ENCODE assay signal across 18 cellular contexts in genomic region chr5:144141581-144141980, GRCh38. TPM values are rescaled to one million over a fixed set of nuclear protein-coding genes. Genes with fewer than 3 reads are reported as not detected.
DNase-seq lines count a peak whose midpoint lies in the region; ATAC-seq, FAIRE-seq and TF ChIP-seq lines count a peak whose summit lies in the region.
"Had no signal": no experiment of that assay in that cellular context is flagged by ENCODE, and none has a peak within 500 bp of the region (broad histone marks: within the 10 kb centered on the region; RNA-seq: fewer than 3 reads in every experiment).

No MANE protein-coding gene starts in this region.

- H3K27me3 ChIP-seq in Loucy (ENCODE audit: insufficient read depth, low read length, poor library complexity, severe bottlenecking) (no peaks in the 10 kb centered on the region), bronchial epithelial cell (ENCODE audit: control insufficient read depth, insufficient read depth, low read length) (no peaks in the 10 kb centered on the region)

- H3K4me3 ChIP-seq in Loucy (ENCODE audit: low read length, poor library complexity, severe bottlenecking) (no peak overlapping the region), bronchial epithelial cell (ENCODE audit: low read depth, low read length) (no peak overlapping the region)
- H3K4me3 ChIP-seq: thoracic aorta had no signal

- no peak for FAIRE-seq in bronchial epithelial cell (lab: Jason Lieb, UNC)
- FAIRE-seq: kidney had no signal

- ATAC-seq in stimulated activated effector memory CD8-positive, alpha-beta T cell treated with anti-CD3 and anti-CD28 coated beads, Interleukin-12 subunit alpha, Interleukin-12 subunit beta, amount 100 ng/mL, for 72 hours: no peak

- H3K4me1 ChIP-seq in Loucy (ENCODE audit: insufficient read depth, low read length, poor library complexity, severe bottlenecking): no peaks in the 10 kb centered on the region

- H3K36me3 Mint-ChIP-seq in stimulated activated effector memory CD8-positive, alpha-beta T cell treated with anti-CD3 and anti-CD28 coated beads, Interleukin-12 subunit alpha, Interleukin-12 subunit beta, amount 100 ng/mL, for 72 hours: no peaks in the 10 kb centered on the region
- H3K36me3 Mint-ChIP-seq: activated naive CD4-positive, alpha-beta T cell treated with anti-CD3 and anti-CD28 coated beads, Interleukin-2, amount 10 ng/mL, durations not matched to agents 7 days and 5 days; memory B cell; T-cell had no signal

- no peaks in the 10 kb centered on the region for H3K9me2 ChIP-seq in Loucy (replicated peaks; ENCODE audit: low read depth, low read length)

- H3K9me3 ChIP-seq in Loucy (ENCODE audit: insufficient read depth, low read depth, low read length): no peaks in the 10 kb centered on the region
- H3K9me3 ChIP-seq: thoracic aorta had no signal

- H3K36me3 ChIP-seq in Loucy (ENCODE audit: insufficient read depth, low read length) (no peaks in the 10 kb centered on the region), bronchial epithelial cell (ENCODE audit: control insufficient read depth, insufficient read depth, low read length) (no peaks in the 10 kb centered on the region)
- H3K36me3 ChIP-seq: thoracic aorta, WERI-Rb-1 had no signal

- no peaks in the 10 kb centered on the region for H3K79me2 ChIP-seq in Loucy (ENCODE audit: insufficient read depth, low read length)

- peak overlapping the region; percentile 35 for H3K27ac Mint-ChIP-seq in stimulated activated effector memory CD8-positive, alpha-beta T cell treated with anti-CD3 and anti-CD28 coated beads, Interleukin-12 subunit alpha, Interleukin-12 subunit beta, amount 100 ng/mL, for 72 hours
- H3K27ac Mint-ChIP-seq: activated naive CD4-positive, alpha-beta T cell treated with anti-CD3 and anti-CD28 coated beads, Interleukin-2, amount 10 ng/mL, durations not matched to agents 7 days and 5 days; memory B cell; T-cell had no signal

- peak; percentile 9 for DNase-seq in NCI-H2107 treated with DMSO at 0.1 percent for 48 hours (lab: John Stamatoyannopoulos, UW; ENCODE audit: unreplicated experiment)
- DNase-seq in NCI-H2107 (lab: John Stamatoyannopoulos, UW): no peak
- peak; percentile 26 for DNase-seq in bronchial epithelial cell (ENCODE audit: low read depth)
- DNase-seq in stimulated activated effector memory CD8-positive, alpha-beta T cell treated with anti-CD3 and anti-CD28 coated beads, Interleukin-12 subunit alpha, Interleukin-12 subunit beta, amount 100 ng/mL, for 72 hours (ENCODE audit: low spot score in 2 of 2): no peak
- no peak for DNase-seq in NCI-H187 (lab: John Stamatoyannopoulos, UW)
- DNase-seq in occipital lobe (lab: John Stamatoyannopoulos, UW): no peak
- no peak for DNase-seq in COLO829 (ENCODE audit: low spot score)
- DNase-seq: 8988T; activated CD4-positive, alpha-beta T cell treated with anti-CD3 and anti-CD28 coated beads, Interleukin-2, amount 50 U/mL, for 48 hours; activated naive CD4-positive, alpha-beta T cell treated with anti-CD3 and anti-CD28 coated beads, Interleukin-2, amount 10 ng/mL, durations not matched to agents 7 days and 5 days; kidney; T-cell; WERI-Rb-1 had no signal

- no peak overlapping the region for H3K9ac ChIP-seq in Loucy (ENCODE audit: low read depth, low read length, poor library complexity, severe bottlenecking)

- H4K20me1 ChIP-seq in Loucy (ENCODE audit: insufficient read depth, low read length, poor library complexity, severe bottlenecking): no peaks in the 10 kb centered on the region

- H3K4me1 Mint-ChIP-seq in stimulated activated effector memory CD8-positive, alpha-beta T cell treated with anti-CD3 and anti-CD28 coated beads, Interleukin-12 subunit alpha, Interleukin-12 subunit beta, amount 100 ng/mL, for 72 hours: peaks cover 8% of the 10 kb centered on the region
- H3K4me1 Mint-ChIP-seq: activated naive CD4-positive, alpha-beta T cell treated with anti-CD3 and anti-CD28 coated beads, Interleukin-2, amount 10 ng/mL, durations not matched to agents 7 days and 5 days had no signal

- H3F3A ChIP-seq in Loucy (ENCODE audit: low read depth): no peaks in the 10 kb centered on the region

- H3K4me3 Mint-ChIP-seq in stimulated activated effector memory CD8-positive, alpha-beta T cell treated with anti-CD3 and anti-CD28 coated beads, Interleukin-12 subunit alpha, Interleukin-12 subunit beta, amount 100 ng/mL, for 72 hours: no peak overlapping the region
- H3K4me3 Mint-ChIP-seq: activated naive CD4-positive, alpha-beta T cell treated with anti-CD3 and anti-CD28 coated beads, Interleukin-2, amount 10 ng/mL, durations not matched to agents 7 days and 5 days; nephron; T-cell had no signal

- H3K9me3 Mint-ChIP-seq in stimulated activated effector memory CD8-positive, alpha-beta T cell treated with anti-CD3 and anti-CD28 coated beads, Interleukin-12 subunit alpha, Interleukin-12 subunit beta, amount 100 ng/mL, for 72 hours: no peaks in the 10 kb centered on the region
- H3K9me3 Mint-ChIP-seq: activated naive CD4-positive, alpha-beta T cell treated with anti-CD3 and anti-CD28 coated beads, Interleukin-2, amount 10 ng/mL, durations not matched to agents 7 days and 5 days; memory B cell; nephron; T-cell had no signal

- H2AFZ ChIP-seq in Loucy (ENCODE audit: low read length): peak overlapping the region; percentile 81

- TF ChIP-seq CTCF in Loucy (conservative IDR thresholded peaks at IDR 0.05; ENCODE audit: low read length) (no peak), bronchial epithelial cell (IDR thresholded peaks at IDR 0.05; ENCODE audit: insufficient read depth, low read length, severe bottlenecking) (no peak)

- no peak overlapping the region for H3K4me2 ChIP-seq in Loucy (ENCODE audit: low read depth, low read length, poor library complexity, severe bottlenecking)

RNA-seq across cellular contexts. Expression of gene YIPF5, which starts 28.9 kb away (rescaled TPM):
- total RNA-seq in bronchial epithelial cell (65.8 and 104 TPM in 2 replicates), occipital lobe (81.7 TPM)

RNA-seq across cellular contexts. Expression of gene KCTD16, which starts 29.1 kb away (rescaled TPM):
- total RNA-seq in bronchial epithelial cell: under 0.01 and 0.13 TPM in 2 replicates
- 23.6 TPM for total RNA-seq in occipital lobe
- total RNA-seq: H7 had no signal

Comparison
In these comparisons a context has a peak if more than half of its experiments do, and no peak if none do; other contexts are left out.
1. DNase-seq: peak in NCI-H2107 treated with DMSO at 0.1 percent for 48 hours (single experiment) and bronchial epithelial cell (single experiment); none in NCI-H2107 (single experiment), stimulated activated effector memory CD8-positive, alpha-beta T cell treated with anti-CD3 and anti-CD28 coated beads, Interleukin-12 subunit alpha, Interleukin-12 subunit beta, amount 100 ng/mL, for 72 hours (0 of 2), NCI-H187 (0 of 2), occipital lobe (single experiment) and COLO829 (single experiment).
2. RNA of gene KCTD16, which starts 29.1 kb away (total RNA-seq): 23.6 TPM in occipital lobe (single experiment); under 0.01 to 0.13 TPM in bronchial epithelial cell; every median in the first group is over 10 times any median in the second.